In genomic region chr1:8830732-8831131, GRCh38 we compare ENCODE assay signal across 6 cellular contexts. TPM values are rescaled to one million over a fixed set of nuclear protein-coding genes. Genes with fewer than 3 reads are reported as not detected.
A peak's percentile ranks its signal among the peaks of the same experiment; 100 is the strongest.
DNase-seq lines count a peak whose midpoint lies in the region; ATAC-seq, FAIRE-seq and TF ChIP-seq lines count a peak whose summit lies in the region.
"Not testable (repeated sequence)": the region's sequence is repeated elsewhere in the genome, so short reads cannot be mapped to it uniquely, and the experiment has no call there.

No MANE protein-coding gene starts in this region.

- not testable (repeated sequence) for H2BK12ac ChIP-seq in H1 (ENCODE audit: low read depth, low read length)

- not testable (repeated sequence) for H3K56ac ChIP-seq in H1 (replicated peaks; ENCODE audit: insufficient read length, low read depth, low read length)

- not testable (repeated sequence) for H2BK20ac ChIP-seq in H1 (ENCODE audit: low read length)

- H2BK5ac ChIP-seq in H1 (ENCODE audit: low read depth, low read length) = not testable (repeated sequence)

- H3K79me2 ChIP-seq in K562 (ENCODE audit: control insufficient read depth, insufficient read depth, low read length); H1 (ENCODE audit: control insufficient read depth in 1 of 2, insufficient read depth in 2 of 2, low read length in 2 of 2); HepG2 (ENCODE audit: insufficient read depth, low read length): not testable (repeated sequence)

- not testable (repeated sequence) for H3K14ac ChIP-seq in H1 (ENCODE audit: insufficient read length)

- H4K8ac ChIP-seq in H1 (ENCODE audit: extremely low read depth, insufficient read depth, low read length) = not testable (repeated sequence)

- WGBS in K562 (ENCODE audit: insufficient coverage, low coverage, missing lambda C conversion rate) = 76% methylated on average over 7 of the region's 10 CpGs
- 97% methylated on average over 9 of the region's 10 CpGs; no CpG with 5 or more reads in 1 of the 2 experiments for WGBS in H1 (ENCODE audit: extremely low coverage in 1 of 2, insufficient coverage in 1 of 2, insufficient read length in 1 of 2, insufficient replicate concordance in 2 of 2, low coverage in 1 of 2, low lambda C conversion rate in 2 of 2, missing lambda C conversion rate in 1 of 2), 2 experiments
- WGBS in HepG2 (ENCODE audit: low lambda C conversion rate) = 39% methylated on average over 10 of the region's 10 CpGs

- POLR2A ChIA-PET in AG04450 (lab: Yijun Ruan, JAX) = not testable (repeated sequence)
- POLR2A ChIA-PET in K562 (lab: Yijun Ruan, JAX) (interaction anchor here (0.6 to 1.9 kb wide), 2 partner anchors 14 to 95 kb away, joined by 3 to 6 read pairs; no protein-coding TSS in a partner anchor), H1 (lab: Charles Lee; ENCODE audit: partially characterized antibody) (interaction anchor here (1.7 kb wide), 1 partner anchor 11 kb away, joined by 4 read pairs; no protein-coding TSS in a partner anchor), HepG2 (lab: Yijun Ruan, JAX) (interaction anchor here (0.7 kb wide), 1 partner anchor 410 kb away, joined by 3 read pairs; no protein-coding TSS in a partner anchor)

- not testable (repeated sequence) for H3K4ac ChIP-seq in H1 (replicated peaks; ENCODE audit: insufficient read length, low read depth, low read length)

- not testable (repeated sequence) for H3K4me3 ChIP-seq in AG04450 (ENCODE audit: low read depth, low read length); K562; H1 (ENCODE audit: extremely low read depth in 1 of 4, insufficient read depth in 2 of 4, low read depth in 3 of 4, low read length in 4 of 4); HepG2 (replicated peaks in 1 of 3; ENCODE audit: insufficient read depth in 1 of 3, low read depth in 2 of 3, low read length in 3 of 3)

- not testable (repeated sequence) for H3K36me3 ChIP-seq in K562 (ENCODE audit: control insufficient read depth, insufficient read depth, low read length); H1 (ENCODE audit: control insufficient read depth in 2 of 4, insufficient read depth in 4 of 4, low read length in 3 of 4); HepG2 (replicated peaks in 1 of 2; ENCODE audit: control insufficient read depth in 1 of 2, insufficient read depth in 2 of 2, low read length in 2 of 2)

- 0 out of 2 replicates have a peak, but pooled peaks have one; percentile 2 for TF ChIP-seq CTCF in AG04450 (IDR thresholded peaks at IDR 0.05; ENCODE audit: low read depth, low read length)
- not testable (repeated sequence) for TF ChIP-seq CTCF in K562 (IDR thresholded peaks at IDR 0.05 in 2 of 3, conservative IDR thresholded peaks at IDR 0.05 in 1 of 3; ENCODE audit: insufficient read depth in 2 of 3, low read depth in 1 of 3, low read length in 3 of 3); H1 (IDR thresholded peaks at IDR 0.05; ENCODE audit: control extremely low read depth in 1 of 3, insufficient read depth in 1 of 3, low read depth in 1 of 3, low read length in 3 of 3); HepG2 (CRISPR knock-in tag; IDR thresholded peaks at IDR 0.05); nephron progenitor cell (IDR thresholded peaks at IDR 0.05)

- not testable (repeated sequence) for H3K27ac ChIP-seq in AG04450 (ENCODE audit: low read depth, low read length); K562 (ENCODE audit: extremely low read depth, low read depth, low read length); H1 (ENCODE audit: low read depth, low read length); HepG2 (ENCODE audit: extremely low read length, insufficient read depth, low read length)

- not testable (repeated sequence) for H4K91ac ChIP-seq in H1 (replicated peaks; ENCODE audit: insufficient read length, low read length)

- H3K4me3 Mint-ChIP-seq in nephron progenitor cell = peak overlapping the region; percentile 27

- not testable (repeated sequence) for H3K9ac ChIP-seq in K562 (ENCODE audit: insufficient read depth in 1 of 2, low read depth in 2 of 2, low read length in 2 of 2); H1 (replicated peaks in 1 of 4; ENCODE audit: extremely low read depth in 1 of 4, low read depth in 3 of 4, low read length in 3 of 4); HepG2 (ENCODE audit: insufficient read depth, low read depth, low read length)

- DNase-seq in AG04450 (ENCODE audit: low read depth, low spot score); K562 (ENCODE audit: extremely low read depth in 1 of 4, low spot score in 3 of 4); H1 (ENCODE audit: low read depth in 1 of 2, low spot score in 2 of 2); HepG2 (ENCODE audit: low spot score); nephron progenitor cell: not testable (repeated sequence)
- peak; percentile 1 for DNase-seq in activated effector memory CD4-positive, alpha-beta T cell treated with anti-CD3 and anti-CD28 coated beads, Interleukin-2, amount 50 U/mL, for 16 hours

- not testable (repeated sequence) for H3K36me3 Mint-ChIP-seq in nephron progenitor cell (ENCODE audit: low read depth)

- not testable (repeated sequence) for H3K27ac Mint-ChIP-seq in nephron progenitor cell

- not testable (repeated sequence) for TF ChIP-seq EP300 in K562 (IDR thresholded peaks at IDR 0.05; ENCODE audit: low read length); H1 (IDR thresholded peaks at IDR 0.05; ENCODE audit: borderline replicate concordance in 1 of 2, low read depth in 2 of 2, low read length in 2 of 2); HepG2 (IDR thresholded peaks at IDR 0.05; ENCODE audit: low read depth in 2 of 2, low read length in 2 of 2); HepG2 (CRISPR knock-in tag; IDR thresholded peaks at IDR 0.05; ENCODE audit: borderline replicate concordance)

- intact Hi-C loops in K562 (cut with micrococcal nuclease); HepG2 (cut with micrococcal nuclease; ENCODE audit: unreplicated experiment): not testable (repeated sequence)

- not testable (repeated sequence) for H3K9me3 Mint-ChIP-seq in nephron progenitor cell

- not testable (repeated sequence) for H4K5ac ChIP-seq in H1 (ENCODE audit: insufficient read length, low read depth, low read length)

- H3K4me1 ChIP-seq in K562 (replicated peaks in 1 of 2; ENCODE audit: control insufficient read depth in 2 of 2, insufficient read depth in 2 of 2, low read length in 2 of 2) = peaks cover 8 to 11% of the 10 kb centered on the region in 2 experiments; a peak in 3 of 5 replicates
- H3K4me1 ChIP-seq in H1 (replicated peaks in 1 of 4; ENCODE audit: control insufficient read depth in 3 of 4, insufficient read depth in 4 of 4, low read length in 3 of 4) = not testable (repeated sequence)
- H3K4me1 ChIP-seq in HepG2 (ENCODE audit: insufficient read depth, low read length) = peaks cover 62% of the 10 kb centered on the region

- not testable (repeated sequence) for H3K9me3 ChIP-seq in AG04450 (ENCODE audit: control insufficient read depth, insufficient read depth, low read length); K562 (replicated peaks; ENCODE audit: control insufficient read depth, insufficient read depth, low read depth, low read length); H1 (ENCODE audit: insufficient read depth in 2 of 2, low read depth in 1 of 2, low read length in 1 of 2); HepG2 (ENCODE audit: low read length)

- not testable (repeated sequence) for FAIRE-seq in K562 (lab: Jason Lieb, UNC); H1 (lab: Jason Lieb, UNC); HepG2 (lab: Jason Lieb, UNC)

- H3K23me2 ChIP-seq in H1 (ENCODE audit: low read depth, low read length) = not testable (repeated sequence)

- H3K27me3 ChIP-seq in AG04450 (ENCODE audit: control insufficient read depth, insufficient read depth, low read length); K562 (ENCODE audit: control insufficient read depth in 2 of 2, insufficient read depth in 2 of 2, low read length in 2 of 2); H1 (replicated peaks in 1 of 4; ENCODE audit: control insufficient read depth in 3 of 4, extremely low read depth in 1 of 4, insufficient read depth in 3 of 4, low read length in 3 of 4); HepG2 (ENCODE audit: control insufficient read depth in 1 of 2, insufficient read depth in 2 of 2, low read length in 2 of 2): not testable (repeated sequence)

- not testable (repeated sequence) for H2BK15ac ChIP-seq in H1 (ENCODE audit: low read length)

- CTCF ChIA-PET in AG04450 (lab: Charles Lee) (interaction anchor here (2.8 kb wide), 1 partner anchor 18 kb away, joined by 10 read pairs; no protein-coding TSS in a partner anchor), H1 (lab: Charles Lee; ENCODE audit: partially characterized antibody) (interaction anchor here (0.7 to 3.4 kb wide), 7 partner anchors 10 to 104 kb away, joined by 3 to 14 read pairs (median 4); no protein-coding TSS in a partner anchor), HepG2 (lab: Yijun Ruan, JAX; ENCODE audit: low intra/inter-chr PET ratio, low total read pairs) (interaction anchor here (2.0 kb wide), 1 partner anchor 18 kb away, joined by 9 read pairs; no protein-coding TSS in a partner anchor)
- CTCF ChIA-PET in K562 (lab: Yijun Ruan, JAX; ENCODE audit: low intra/inter-chr PET ratio) = not testable (repeated sequence)

- H3K18ac ChIP-seq in H1 (ENCODE audit: extremely low read depth, low read length) = not testable (repeated sequence)

- not testable (repeated sequence) for H3K23ac ChIP-seq in H1 (ENCODE audit: insufficient read length)

- not testable (repeated sequence) for H3K4me2 ChIP-seq in K562 (ENCODE audit: insufficient read depth, low read length); H1 (ENCODE audit: insufficient read depth in 1 of 2, low read depth in 2 of 2, low read length in 2 of 2)
- peak overlapping the region; percentile 50 for H3K4me2 ChIP-seq in HepG2 (ENCODE audit: low read depth, low read length)

- TF ChIP-seq RAD21 in K562 (CRISPR knock-in tag; conservative IDR thresholded peaks at IDR 0.05 in 1 of 2, IDR thresholded peaks at IDR 0.05 in 1 of 2); H1 (IDR thresholded peaks at IDR 0.05 in 1 of 2, conservative IDR thresholded peaks at IDR 0.05 in 1 of 2; ENCODE audit: low read depth in 2 of 2, low read length in 2 of 2); HepG2 (CRISPR knock-in tag; IDR thresholded peaks at IDR 0.05): not testable (repeated sequence)

- in situ Hi-C loops in K562 (cut with MboI) = not testable (repeated sequence)
- in situ Hi-C loops in HepG2 (cut with HindIII; ENCODE audit: extremely low pct_ligation_motif_present, low pct_unique_long_range_greater_than_20kb) = loop anchor here (25.0 kb wide), 1 partner anchor 268 kb away; no protein-coding TSS in a partner anchor

- not testable (repeated sequence) for H2AFZ ChIP-seq in K562 (ENCODE audit: low read depth, low read length); H1 (ENCODE audit: low read length); HepG2 (ENCODE audit: low read length)

- H3K27me3 Mint-ChIP-seq in nephron progenitor cell (ENCODE audit: low read depth, poor library complexity) = not testable (repeated sequence)

- H3K79me1 ChIP-seq in H1 (ENCODE audit: low read depth, low read length) = not testable (repeated sequence)

- H2AK5ac ChIP-seq in H1 (ENCODE audit: low read depth, low read length) = peak overlapping the region; percentile 20; the same call in 1 of the 2 replicates

- TF ChIP-seq POLR2A in K562 (conservative IDR thresholded peaks at IDR 0.05); H1 (IDR thresholded peaks at IDR 0.05; ENCODE audit: control extremely low read depth in 1 of 2, low read depth in 2 of 2, low read length in 2 of 2); HepG2 (IDR thresholded peaks at IDR 0.05; ENCODE audit: insufficient read depth in 1 of 2, low read depth in 2 of 2, low read length in 2 of 2): not testable (repeated sequence)

- H3K4me1 Mint-ChIP-seq in nephron progenitor cell = peaks cover 34% of the 10 kb centered on the region

- ATAC-seq in K562, HepG2: not testable (repeated sequence)

- BruUV-seq in K562 (replicated peaks; lab: Mats Ljungman, UMichigan); HepG2 (replicated peaks; lab: Mats Ljungman, UMichigan): not testable (repeated sequence)

- not testable (repeated sequence) for H3K9me1 ChIP-seq in K562 (ENCODE audit: control insufficient read depth, insufficient read depth, low read length)

- not testable (repeated sequence) for H4K20me1 ChIP-seq in K562 (replicated peaks; ENCODE audit: control insufficient read depth, insufficient read depth, low read length); H1 (replicated peaks in 1 of 2; ENCODE audit: control insufficient read depth in 1 of 2, insufficient read depth in 2 of 2, low read length in 2 of 2); HepG2 (ENCODE audit: insufficient read depth, low read length)

- H2BK120ac ChIP-seq in H1 (replicated peaks; ENCODE audit: low read depth, low read length) = not testable (repeated sequence)

RNA-seq across cellular contexts. Expression of gene RERE, which starts 13.3 kb away (rescaled TPM):
- polyA plus RNA-seq in AG04450 (2011; rRNA removed) = 14.3 and 20.6 TPM in 2 replicates
- polyA minus RNA-seq in AG04450 (2011; rRNA and poly(A)+ RNA removed) = 92.5 and 93.5 TPM in 2 replicates
- 171 and 273 TPM in 2 replicates for total RNA-seq in K562 (2011; cell fraction: chromatin; rRNA removed; ENCODE audit: low replicate concordance)
- 61.4 and 68.2 TPM in 2 replicates for total RNA-seq in K562 (2011; cell fraction: nucleolus; rRNA removed)
- 135 and 159 TPM in 2 replicates for total RNA-seq in K562 (2011; cell fraction: nucleoplasm; rRNA removed)
- total RNA-seq in K562 (2014; rRNA removed) = 14.2 and 14.4 TPM in 2 replicates
- total RNA-seq in K562 (2014; rRNA removed; fragmentation: Illumina TruSeq; extraction: Trizol) = 13.4 and 14.6 TPM in 2 replicates
- 12.9 and 14.2 TPM in 2 replicates for total RNA-seq in K562 (2015; rRNA removed; fragmentation: Illumina TruSeq; extraction: Trizol)
- total RNA-seq in K562 (2021) = 40.2 and 51.5 TPM in 2 replicates
- 5.3 and 8.3 TPM in 2 replicates for polyA plus RNA-seq in K562 (2011; rRNA removed)
- polyA plus RNA-seq in K562 (2011; cell fraction: cytosol; rRNA removed) = 5.1 and 11.3 TPM in 2 replicates
- 35.9 and 36.4 TPM in 2 replicates for polyA plus RNA-seq in K562 (2011; cell fraction: nucleus; rRNA removed)
- polyA plus RNA-seq in K562 (2012) = 22.1 and 24.3 TPM in 2 replicates
- 21.1 and 25.2 TPM in 2 replicates for polyA plus RNA-seq in K562 (2014; fragmentation: Illumina TruSeq; extraction: Trizol)
- 1 to 10 TPM; 3.0 to 5.4 TPM for polyA plus RNA-seq in K562 (2014; fragmentation: Nextera tagmentation; extraction: Ambion mirVana)
- 8.0 and 22.3 TPM in 2 replicates for polyA plus RNA-seq in K562 (2014; rRNA removed)
- 55.5 and 81.8 TPM in 2 replicates for polyA minus RNA-seq in K562 (2011; rRNA and poly(A)+ RNA removed)
- polyA minus RNA-seq in K562 (2011; cell fraction: cytosol; rRNA and poly(A)+ RNA removed) = 45.2 and 50.4 TPM in 2 replicates
- polyA minus RNA-seq in K562 (2011; cell fraction: nucleus; rRNA and poly(A)+ RNA removed) = 32.6 and 64.3 TPM in 2 replicates
- total RNA-seq in H1 (2021; fragmentation: NEBNext Ultra II Directional; extraction: Animal tissue kit (Norgen Biotek cat#: 25700)) = 126 and 142 TPM in 2 replicates
- polyA plus RNA-seq in H1 (2011; rRNA removed) = 15.3 and 17.5 TPM in 2 replicates
- polyA plus RNA-seq in H1 (2011; cell fraction: cytosol; rRNA removed) = 10.6 TPM
- 92.6 TPM for polyA plus RNA-seq in H1 (2011; cell fraction: nucleus; rRNA removed)
- 63.0 to 85.2 TPM (median 68.9 TPM) in 4 replicates for polyA plus RNA-seq in H1 (2012, experiment 1 of 2)
- polyA plus RNA-seq in H1 (2012, experiment 2 of 2) = 48.9 TPM
- 54.3 TPM for polyA plus RNA-seq in H1 (2013, experiment 1 of 2)
- 52.9 TPM for polyA plus RNA-seq in H1 (2013, experiment 2 of 2)
- 140 and 169 TPM in 2 replicates for polyA minus RNA-seq in H1 (2011; rRNA and poly(A)+ RNA removed)
- 66.2 TPM for polyA minus RNA-seq in H1 (2011; cell fraction: cytosol; rRNA and poly(A)+ RNA removed)
- 188 TPM for polyA minus RNA-seq in H1 (2011; cell fraction: nucleus; rRNA and poly(A)+ RNA removed)
- total RNA-seq in HepG2 (2016; rRNA removed; fragmentation: Illumina TruSeq; extraction: Trizol) = 18.6 and 21.9 TPM in 2 replicates
- 254 and 312 TPM in 2 replicates for total RNA-seq in HepG2 (2016; cell fraction: cytosol; rRNA removed; fragmentation: Illumina TruSeq; extraction: Trizol; ENCODE audit: low read depth)
- total RNA-seq in HepG2 (2016; cell fraction: insoluble cytoplasmic fraction; rRNA removed; fragmentation: Illumina TruSeq; extraction: Trizol) = 13.9 and 17.5 TPM in 2 replicates
- total RNA-seq in HepG2 (2016; cell fraction: membrane; rRNA removed; fragmentation: Illumina TruSeq; extraction: Trizol) = 58.9 and 60.2 TPM in 2 replicates
- 39.1 and 43.0 TPM in 2 replicates for total RNA-seq in HepG2 (2016; cell fraction: nucleus; rRNA removed; fragmentation: Illumina TruSeq; extraction: Trizol)
- polyA plus RNA-seq in HepG2 (2011; rRNA removed) = 15.9 and 18.3 TPM in 2 replicates
- polyA plus RNA-seq in HepG2 (2011; cell fraction: cytosol; rRNA removed) = 7.2 and 7.4 TPM in 2 replicates
- polyA plus RNA-seq in HepG2 (2011; cell fraction: nucleus; rRNA removed) = 66.9 and 79.6 TPM in 2 replicates
- 42.4 and 45.9 TPM in 2 replicates for polyA plus RNA-seq in HepG2 (2012)
- polyA plus RNA-seq in HepG2 (2016; cell fraction: cytosol; fragmentation: Illumina TruSeq; extraction: Trizol; ENCODE audit: low read depth) = 1.7 and 2.2 TPM in 2 replicates
- polyA plus RNA-seq in HepG2 (2016; cell fraction: insoluble cytoplasmic fraction; fragmentation: Illumina TruSeq; extraction: Trizol; ENCODE audit: low read depth) = 11.9 and 19.5 TPM in 2 replicates
- 5.0 and 7.3 TPM in 2 replicates for polyA plus RNA-seq in HepG2 (2016; cell fraction: membrane; fragmentation: Illumina TruSeq; extraction: Trizol; ENCODE audit: low read depth)
- polyA plus RNA-seq in HepG2 (2016; cell fraction: nucleus; fragmentation: Illumina TruSeq; extraction: Trizol; ENCODE audit: insufficient read depth, low read depth) = 58.3 and 59.3 TPM in 2 replicates
- polyA minus RNA-seq in HepG2 (2011; rRNA and poly(A)+ RNA removed; ENCODE audit: low replicate concordance) = 39.2 and 98.5 TPM in 2 replicates
- 79.8 and 99.4 TPM in 2 replicates for polyA minus RNA-seq in HepG2 (2011; cell fraction: cytosol; rRNA and poly(A)+ RNA removed)
- polyA minus RNA-seq in HepG2 (2011; cell fraction: nucleus; rRNA and poly(A)+ RNA removed) = 178 and 188 TPM in 2 replicates

RNA-seq across cellular contexts. Expression of gene ENO1, which starts 47.8 kb away (rescaled TPM):
- polyA plus RNA-seq in AG04450 (2011; rRNA removed) (1,423 and 1,563 TPM in 2 replicates), K562 (2011; rRNA removed) (3,253 and 3,807 TPM in 2 replicates), K562 (2014; fragmentation: Illumina TruSeq; extraction: Trizol) (2,868 and 3,193 TPM in 2 replicates), K562 (2014; fragmentation: Nextera tagmentation; extraction: Ambion mirVana) (1,000 to 10,000 TPM; 6,249 to 7,472 TPM), K562 (2014; rRNA removed) (2,249 and 2,310 TPM in 2 replicates), H1 (2011; rRNA removed) (1,763 and 2,059 TPM in 2 replicates), HepG2 (2011; rRNA removed) (2,835 and 3,103 TPM in 2 replicates)
- polyA minus RNA-seq in AG04450 (2011; rRNA and poly(A)+ RNA removed) = 1,479 and 1,712 TPM in 2 replicates
- 790 and 1,193 TPM in 2 replicates for total RNA-seq in K562 (2011; cell fraction: chromatin; rRNA removed; ENCODE audit: low replicate concordance)
- total RNA-seq in K562 (2011; cell fraction: nucleolus; rRNA removed) = 1,022 and 1,050 TPM in 2 replicates
- total RNA-seq in K562 (2011; cell fraction: nucleoplasm; rRNA removed) = 987 and 1,019 TPM in 2 replicates
- total RNA-seq in K562 (2014; rRNA removed) (2,617 and 2,757 TPM in 2 replicates), K562 (2014; rRNA removed; fragmentation: Illumina TruSeq; extraction: Trizol) (2,118 and 2,410 TPM in 2 replicates), K562 (2015; rRNA removed; fragmentation: Illumina TruSeq; extraction: Trizol) (2,997 and 3,044 TPM in 2 replicates), K562 (2021) (2,642 and 2,717 TPM in 2 replicates), HepG2 (2016; rRNA removed; fragmentation: Illumina TruSeq; extraction: Trizol) (1,559 and 2,216 TPM in 2 replicates)
- polyA plus RNA-seq in K562 (2011; cell fraction: cytosol; rRNA removed) = 3,902 and 3,930 TPM in 2 replicates
- polyA plus RNA-seq in K562 (2011; cell fraction: nucleus; rRNA removed) = 1,435 and 2,014 TPM in 2 replicates
- 2,677 and 3,119 TPM in 2 replicates for polyA plus RNA-seq in K562 (2012)
- 3,327 and 3,913 TPM in 2 replicates for polyA minus RNA-seq in K562 (2011; rRNA and poly(A)+ RNA removed)
- polyA minus RNA-seq in K562 (2011; cell fraction: cytosol; rRNA and poly(A)+ RNA removed) = 2,697 and 3,181 TPM in 2 replicates
- polyA minus RNA-seq in K562 (2011; cell fraction: nucleus; rRNA and poly(A)+ RNA removed) = 390 and 803 TPM in 2 replicates
- total RNA-seq in H1 (2021; fragmentation: NEBNext Ultra II Directional; extraction: Animal tissue kit (Norgen Biotek cat#: 25700)) = 2,080 and 2,117 TPM in 2 replicates
- 2,358 TPM for polyA plus RNA-seq in H1 (2011; cell fraction: cytosol; rRNA removed)
- 2,405 TPM for polyA plus RNA-seq in H1 (2011; cell fraction: nucleus; rRNA removed)
- 1,870 to 2,736 TPM (median 2,687 TPM) in 4 replicates for polyA plus RNA-seq in H1 (2012, experiment 1 of 2)
- polyA plus RNA-seq in H1 (2012, experiment 2 of 2) = 3,551 TPM
- 1,002 TPM for polyA plus RNA-seq in H1 (2013, experiment 1 of 2)
- 997 TPM for polyA plus RNA-seq in H1 (2013, experiment 2 of 2)
- 2,726 and 2,920 TPM in 2 replicates for polyA minus RNA-seq in H1 (2011; rRNA and poly(A)+ RNA removed)
- 1,825 TPM for polyA minus RNA-seq in H1 (2011; cell fraction: cytosol; rRNA and poly(A)+ RNA removed)
- polyA minus RNA-seq in H1 (2011; cell fraction: nucleus; rRNA and poly(A)+ RNA removed) = 812 TPM
- total RNA-seq in HepG2 (2016; cell fraction: cytosol; rRNA removed; fragmentation: Illumina TruSeq; extraction: Trizol; ENCODE audit: low read depth) = 233 and 251 TPM in 2 replicates
- 1,559 and 2,270 TPM in 2 replicates for total RNA-seq in HepG2 (2016; cell fraction: insoluble cytoplasmic fraction; rRNA removed; fragmentation: Illumina TruSeq; extraction: Trizol)
- 352 and 366 TPM in 2 replicates for total RNA-seq in HepG2 (2016; cell fraction: membrane; rRNA removed; fragmentation: Illumina TruSeq; extraction: Trizol)
- 647 and 688 TPM in 2 replicates for total RNA-seq in HepG2 (2016; cell fraction: nucleus; rRNA removed; fragmentation: Illumina TruSeq; extraction: Trizol)
- 2,814 and 3,536 TPM in 2 replicates for polyA plus RNA-seq in HepG2 (2011; cell fraction: cytosol; rRNA removed)
- polyA plus RNA-seq in HepG2 (2011; cell fraction: nucleus; rRNA removed) = 1,312 and 1,364 TPM in 2 replicates
- polyA plus RNA-seq in HepG2 (2012) = 2,599 and 3,087 TPM in 2 replicates
- 244 and 257 TPM in 2 replicates for polyA plus RNA-seq in HepG2 (2016; cell fraction: cytosol; fragmentation: Illumina TruSeq; extraction: Trizol; ENCODE audit: low read depth)
- polyA plus RNA-seq in HepG2 (2016; cell fraction: insoluble cytoplasmic fraction; fragmentation: Illumina TruSeq; extraction: Trizol; ENCODE audit: low read depth) = 2,184 and 2,214 TPM in 2 replicates
- 258 and 284 TPM in 2 replicates for polyA plus RNA-seq in HepG2 (2016; cell fraction: membrane; fragmentation: Illumina TruSeq; extraction: Trizol; ENCODE audit: low read depth)
- 796 and 841 TPM in 2 replicates for polyA plus RNA-seq in HepG2 (2016; cell fraction: nucleus; fragmentation: Illumina TruSeq; extraction: Trizol; ENCODE audit: insufficient read depth, low read depth)
- 4,265 and 4,548 TPM in 2 replicates for polyA minus RNA-seq in HepG2 (2011; rRNA and poly(A)+ RNA removed; ENCODE audit: low replicate concordance)
- 2,231 and 2,479 TPM in 2 replicates for polyA minus RNA-seq in HepG2 (2011; cell fraction: cytosol; rRNA and poly(A)+ RNA removed)
- polyA minus RNA-seq in HepG2 (2011; cell fraction: nucleus; rRNA and poly(A)+ RNA removed) = 525 and 715 TPM in 2 replicates
